10 cellular contexts compared by ENCODE assay signal in the genomic region with DNA sequence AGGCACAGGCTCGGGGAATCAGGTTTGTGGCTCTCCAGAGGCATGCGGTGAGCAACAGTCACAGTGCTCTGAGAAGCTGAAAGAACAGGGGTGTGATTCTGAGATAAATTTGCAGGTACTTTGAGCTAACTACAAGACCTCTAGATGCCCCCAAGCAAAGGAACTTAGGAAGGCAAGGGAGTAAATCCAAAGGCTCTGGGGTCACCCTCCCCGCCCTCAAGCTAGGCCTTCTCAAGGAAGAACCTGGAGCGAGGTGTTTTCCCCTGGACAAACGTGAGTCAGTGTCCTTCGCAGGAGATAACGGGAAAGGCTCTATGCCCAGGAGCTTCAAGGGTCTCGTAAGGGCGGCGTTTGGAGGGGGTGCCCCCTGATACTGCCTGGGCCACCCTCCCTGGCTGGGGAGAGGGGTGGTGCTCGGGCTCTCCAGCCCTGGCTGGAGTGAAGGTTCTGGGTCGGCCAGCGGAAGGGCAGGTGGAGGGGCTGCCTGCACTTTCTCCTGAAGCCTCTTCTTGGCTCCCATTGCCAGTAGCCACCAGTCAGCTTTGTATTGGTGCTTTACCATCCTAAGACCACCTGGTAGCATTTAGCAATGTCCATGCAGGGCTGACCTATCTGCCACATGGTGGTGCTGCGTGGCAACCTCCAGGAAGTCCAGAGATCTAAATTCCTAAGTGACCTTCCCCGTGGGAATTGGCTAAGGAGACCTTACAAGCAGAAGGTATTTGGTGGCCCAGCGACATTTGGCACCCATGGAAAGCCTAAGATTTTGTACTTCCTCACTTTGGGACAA. TPM values are rescaled to one million over a fixed set of nuclear protein-coding genes. Genes with fewer than 3 reads are reported as not detected.
DNase-seq lines count a peak whose midpoint lies in the region; ATAC-seq and TF ChIP-seq lines count a peak whose summit lies in the region.
"Had no signal": no experiment of that assay in that cellular context is flagged by ENCODE, and none has a peak within 500 bp of the region (broad histone marks: within the 10 kb centered on the region; RNA-seq: fewer than 3 reads in every experiment).

No MANE protein-coding gene starts in this region.

- no peaks in the 10 kb centered on the region for H3K27me3 ChIP-seq in A673 (replicated peaks; ENCODE audit: insufficient read depth, low read depth, low read length, poor library complexity)

- no peaks in the 10 kb centered on the region for H3K36me3 Mint-ChIP-seq in activated CD8-positive, alpha-beta T cell treated with anti-CD3 and anti-CD28 coated beads for 36 hours (ENCODE audit: low read depth)

- CTCF ChIA-PET in A673 (lab: Charles Lee) = interaction anchor here (2.2 kb wide), 1 partner anchor 10 kb away, joined by 7 read pairs; no protein-coding TSS in a partner anchor
- CTCF ChIA-PET in activated CD8-positive, alpha-beta T cell treated with anti-CD3 and anti-CD28 coated beads for 36 hours (lab: Charles Lee) = interaction anchor here (1.6 to 5.9 kb wide), 2 partner anchors 10 to 53 kb away, joined by 5 to 45 read pairs; no protein-coding TSS in a partner anchor

- intact Hi-C loops in A673 (cut with micrococcal nuclease; ENCODE audit: unreplicated experiment) = no loop called here
- intact Hi-C loops in activated CD8-positive, alpha-beta T cell treated with anti-CD3 and anti-CD28 coated beads for 36 hours (cut with micrococcal nuclease) = no loop called here

- DNase-seq in A673 (ENCODE audit: low spot score) = no peak
- DNase-seq in GM13977 (ENCODE audit: low spot score) = no peak
- DNase-seq in SW480 (ENCODE audit: low spot score) = peak; percentile 30
- DNase-seq in iPS DF 4.7 (ENCODE audit: extremely low read depth, low spot score) = peak; percentile 19
- no peak for DNase-seq in stimulated activated CD4-positive, alpha-beta T cell treated with anti-CD3 and anti-CD28 coated beads, Interleukin-15, amount 100 ng/mL, for 24 hours
- no peak for DNase-seq in activated CD8-positive, alpha-beta T cell treated with anti-CD3 and anti-CD28 coated beads for 36 hours
- DNase-seq: activated B cell treated with CpG ODN at 0.5 μM for 24 hours, NCI-H1436 treated with DMSO at 0.1 percent for 48 hours had no signal

- 0 out of 2 replicates have a peak, but pooled peaks have one; percentile 23 for TF ChIP-seq CTCF in A673 (conservative IDR thresholded peaks at IDR 0.05; ENCODE audit: low read depth, low read length)
- peak; percentile 34 for TF ChIP-seq CTCF in GM13977 (IDR thresholded peaks at IDR 0.05; ENCODE audit: extremely low read depth, insufficient read depth, missing control alignments)
- no peak for TF ChIP-seq CTCF in activated CD8-positive, alpha-beta T cell treated with anti-CD3 and anti-CD28 coated beads for 36 hours (IDR thresholded peaks at IDR 0.05)

- no peaks in the 10 kb centered on the region for H3K9me3 ChIP-seq in A673 (ENCODE audit: low read depth, low read length, poor library complexity, severe bottlenecking)

- POLR2A ChIA-PET in A673 (lab: Charles Lee; ENCODE audit: low non-redundant PET) = no interaction called here
- POLR2A ChIA-PET in activated CD8-positive, alpha-beta T cell treated with anti-CD3 and anti-CD28 coated beads for 36 hours (lab: Charles Lee) = interaction anchor here (0.9 to 1.6 kb wide), 2 partner anchors 9 to 103 kb away, joined by 4 read pairs; no protein-coding TSS in a partner anchor

- H3K4me1 Mint-ChIP-seq in activated CD8-positive, alpha-beta T cell treated with anti-CD3 and anti-CD28 coated beads for 36 hours (ENCODE audit: low read depth) = no peaks in the 10 kb centered on the region
- H3K4me1 Mint-ChIP-seq: activated B cell treated with CpG ODN at 0.5 μM for 24 hours had no signal

- H3K27ac Mint-ChIP-seq in activated CD8-positive, alpha-beta T cell treated with anti-CD3 and anti-CD28 coated beads for 36 hours = no peak overlapping the region
- H3K27ac Mint-ChIP-seq: activated B cell treated with CpG ODN at 0.5 μM for 24 hours had no signal

- no peak overlapping the region for H3K4me3 Mint-ChIP-seq in activated CD8-positive, alpha-beta T cell treated with anti-CD3 and anti-CD28 coated beads for 36 hours
- H3K4me3 Mint-ChIP-seq: activated B cell treated with CpG ODN at 0.5 μM for 24 hours had no signal

- no peaks in the 10 kb centered on the region for H3K27me3 Mint-ChIP-seq in activated CD8-positive, alpha-beta T cell treated with anti-CD3 and anti-CD28 coated beads for 36 hours

- no peaks in the 10 kb centered on the region for H3K36me3 ChIP-seq in A673 (ENCODE audit: insufficient read depth, low read length, poor library complexity, severe bottlenecking)

- no peaks in the 10 kb centered on the region for H3K4me1 ChIP-seq in A673 (ENCODE audit: insufficient read depth, low read length, poor library complexity, severe bottlenecking)

- H3K27ac ChIP-seq in A673 (ENCODE audit: low read depth, low read length, poor library complexity, severe bottlenecking) = no peak overlapping the region

- no peaks in the 10 kb centered on the region for H3K9me3 Mint-ChIP-seq in activated CD8-positive, alpha-beta T cell treated with anti-CD3 and anti-CD28 coated beads for 36 hours
- H3K9me3 Mint-ChIP-seq: activated B cell treated with CpG ODN at 0.5 μM for 24 hours had no signal

- no peak overlapping the region for H3K4me3 ChIP-seq in A673 (ENCODE audit: low read depth, low read length, poor library complexity, severe bottlenecking)

- ATAC-seq in HG02981 (IDR thresholded peaks at IDR 0.05; ENCODE audit: unreplicated experiment) (no peak), HG02588 (IDR thresholded peaks at IDR 0.05; ENCODE audit: unreplicated experiment) (no peak)
- no peak for ATAC-seq in activated CD8-positive, alpha-beta T cell treated with anti-CD3 and anti-CD28 coated beads for 36 hours

- in situ Hi-C loops in GM13977 (cut with MboI; ENCODE audit: low pct_unique_long_range_greater_than_20kb, low sequenced_read_pairs, unreplicated experiment) = no loop called here

- no TSS peak for BruUV-seq in A673 (replicated peaks; lab: Mats Ljungman, UMichigan)

RNA-seq across cellular contexts. Expression of gene GPR161, which starts 44.0 kb away (rescaled TPM):
- 17.4 and 22.0 TPM in 2 replicates for total RNA-seq in A673 (2021)
- total RNA-seq in activated CD8-positive, alpha-beta T cell treated with anti-CD3 and anti-CD28 coated beads for 36 hours = under 1 TPM; 0.16 to 0.20 TPM

Comparison
In these comparisons a context has a peak if more than half of its experiments do, and no peak if none do; other contexts are left out.
1. DNase-seq: peak in SW480 (single experiment) and iPS DF 4.7 (single experiment); none in A673 (single experiment), GM13977 (single experiment), stimulated activated CD4-positive, alpha-beta T cell treated with anti-CD3 and anti-CD28 coated beads, Interleukin-15, amount 100 ng/mL, for 24 hours (single experiment) and activated CD8-positive, alpha-beta T cell treated with anti-CD3 and anti-CD28 coated beads for 36 hours (single experiment).
2. RNA of gene GPR161, which starts 44.0 kb away (total RNA-seq): 17.4 to 22.0 TPM in A673; 0.16 to 0.20 TPM in activated CD8-positive, alpha-beta T cell treated with anti-CD3 and anti-CD28 coated beads for 36 hours; every median in the first group is over 10 times any median in the second.